8 cellular contexts compared by ENCODE assay signal in the genomic region with DNA sequence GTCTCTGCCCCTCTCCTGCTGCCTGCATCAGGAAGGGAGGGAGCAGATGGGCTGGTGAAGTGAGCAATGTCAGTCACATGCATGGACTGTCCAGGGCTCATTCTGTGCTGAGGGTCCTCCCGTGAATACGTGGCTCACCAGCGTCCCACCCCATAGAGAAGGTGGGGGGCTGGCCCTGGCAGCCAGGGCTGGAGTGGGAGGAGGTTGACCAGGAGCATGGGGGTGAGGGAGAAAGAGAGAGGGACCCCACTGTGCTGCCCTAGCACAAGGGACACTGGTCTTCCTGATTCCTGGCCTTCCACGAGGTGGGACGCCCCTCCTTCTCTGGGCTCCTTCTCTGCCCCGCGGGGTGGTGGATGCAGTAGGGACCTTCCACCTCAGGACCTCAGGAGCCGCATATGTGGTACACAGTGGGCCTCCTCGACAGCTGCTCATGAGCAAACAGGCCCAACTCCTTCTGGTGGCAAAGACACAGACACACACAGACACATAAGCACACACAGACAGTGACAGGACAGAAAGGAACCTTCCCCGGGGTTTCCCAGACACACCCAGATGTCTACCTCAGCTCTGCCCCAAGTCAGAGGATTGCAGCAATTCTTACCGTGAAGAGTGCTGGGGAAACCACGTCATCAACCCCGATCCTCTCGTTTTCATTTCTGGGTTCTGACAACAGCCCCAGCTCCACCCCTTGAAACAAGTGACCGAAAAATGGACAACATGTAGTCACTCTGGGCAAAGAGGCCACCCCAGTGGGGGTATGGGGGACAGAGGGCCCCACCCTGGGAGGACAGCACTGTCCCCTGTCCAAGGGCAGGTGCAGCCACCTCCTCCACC. TPM values are rescaled to one million over a fixed set of nuclear protein-coding genes. Genes with fewer than 3 reads are reported as not detected.
DNase-seq lines count a peak whose midpoint lies in the region; ATAC-seq and TF ChIP-seq lines count a peak whose summit lies in the region.

No MANE protein-coding gene starts in this region.

- H3K27me3 ChIP-seq in right lobe of liver = no peaks in the 10 kb centered on the region

- ATAC-seq in HG03159 (IDR thresholded peaks at IDR 0.05; ENCODE audit: unreplicated experiment) (peak; percentile 85), right lobe of liver (peak; percentile 25 to 54 (median 36))

- intact Hi-C loops in right lobe of liver (cut with DNase I) = no loop called here

- WGBS in right lobe of liver (ENCODE audit: insufficient coverage, low coverage, low lambda C conversion rate, missing lambda C conversion rate) = 30% methylated on average over 9 of the region's 15 CpGs

- H3K9me3 ChIP-seq in right lobe of liver = no peaks in the 10 kb centered on the region

- H3K27ac ChIP-seq in right lobe of liver (peak overlapping the region in 2 of 3 donors; percentile 31 to 57), caudate nucleus (ENCODE audit: low read depth, low read length) (no peak overlapping the region)

- H3K4me3 ChIP-seq in right lobe of liver = no peak overlapping the region

- peak; percentile 85 for DNase-seq in GM19238 (ENCODE audit: insufficient read length, low spot score)
- DNase-seq in activated CD4-positive, alpha-beta T cell treated with anti-CD3 and anti-CD28 coated beads, Interleukin-2, amount 50 U/mL, for 24 hours (ENCODE audit: low read depth in 1 of 2, low spot score in 1 of 2) = peak; percentile 35 to 71
- DNase-seq in right lobe of liver = peak in 1 of 3 donors; percentile 50
- no peak for DNase-seq in NCI-H1436 treated with DMSO at 0.1 percent for 48 hours (lab: John Stamatoyannopoulos, UW)
- DNase-seq in NCI-H2196 treated with DMSO at 0.1 percent for 48 hours (lab: John Stamatoyannopoulos, UW; ENCODE audit: unreplicated experiment) = no peak
- no peak for DNase-seq in caudate nucleus (lab: John Stamatoyannopoulos, UW)
- DNase-seq in SHP77 (lab: John Stamatoyannopoulos, UW) = no peak

- TF ChIP-seq POLR2A in right lobe of liver (IDR thresholded peaks at IDR 0.05) = no peak

- no peaks in the 10 kb centered on the region for H3K4me1 ChIP-seq in right lobe of liver

- no peaks in the 10 kb centered on the region for H3K36me3 ChIP-seq in right lobe of liver

- TF ChIP-seq CTCF in right lobe of liver (IDR thresholded peaks at IDR 0.05) = no peak

RNA-seq across cellular contexts. Expression of gene APOBEC3A, which starts 3.6 kb away (rescaled TPM):
- total RNA-seq in right lobe of liver = 1 to 10 TPM in 3 of 6 experiments, under 1 TPM in 3; 0.73 to 2.8 (median 1.1) TPM

RNA-seq across cellular contexts. Expression of gene APOBEC3B, which starts 28.4 kb away (rescaled TPM):
- 1 to 10 TPM in 4 of 6 experiments, under 1 TPM in 2; 0.61 to 1.6 (median 1.1) TPM for total RNA-seq in right lobe of liver

Comparison
In these comparisons a context has a peak if more than half of its experiments do, and no peak if none do; other contexts are left out.
1. DNase-seq: peak in GM19238 (single experiment) and activated CD4-positive, alpha-beta T cell treated with anti-CD3 and anti-CD28 coated beads, Interleukin-2, amount 50 U/mL, for 24 hours (2 of 2); none in NCI-H1436 treated with DMSO at 0.1 percent for 48 hours (single experiment), NCI-H2196 treated with DMSO at 0.1 percent for 48 hours (single experiment), caudate nucleus (0 of 61) and SHP77 (0 of 2).